In the genomic region with DNA sequence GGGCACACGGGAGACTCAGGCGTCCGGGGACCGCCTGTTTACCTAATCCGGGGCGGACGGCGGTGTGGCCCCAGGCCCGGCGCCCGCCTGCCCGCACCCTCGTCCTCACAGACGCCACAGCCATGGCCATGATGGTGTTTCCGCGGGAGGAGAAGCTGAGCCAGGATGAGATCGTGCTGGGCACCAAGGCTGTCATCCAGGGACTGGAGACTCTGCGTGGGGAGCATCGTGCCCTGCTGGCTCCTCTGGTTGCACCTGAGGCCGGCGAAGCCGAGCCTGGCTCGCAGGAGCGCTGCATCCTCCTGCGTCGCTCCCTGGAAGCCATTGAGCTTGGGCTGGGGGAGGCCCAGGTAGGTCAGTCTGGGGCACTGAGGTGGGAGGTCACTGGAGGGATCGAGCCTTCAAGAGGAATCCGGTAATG, we compare ENCODE assay signal across 8 cellular contexts. TPM values are rescaled to one million over a fixed set of nuclear protein-coding genes. Genes with fewer than 3 reads are reported as not detected.
DNase-seq lines count a peak whose midpoint lies in the region; ATAC-seq, FAIRE-seq and TF ChIP-seq lines count a peak whose summit lies in the region.

No MANE protein-coding gene starts in this region.

- CTCF ChIA-PET in GM12878 (lab: Yijun Ruan, JAX): interaction anchor here (0.7 to 2.3 kb wide), 11 partner anchors 12 to 374 kb away, joined by 3 to 11 read pairs (median 3); a partner anchor contains a TSS

- POLR2A ChIA-PET in GM12878 (lab: Charles Lee): interaction anchor here (1.0 to 1.3 kb wide), 2 partner anchors 122 to 132 kb away, joined by 3 to 6 read pairs; no protein-coding TSS in a partner anchor

- peak overlapping the region; percentile 81 for H3K4me3 ChIP-seq in GM12878
- peak overlapping the region; percentile 76 for H3K4me3 ChIP-seq in lower leg skin (ENCODE audit: low read depth, poor library complexity, severe bottlenecking)

- TF ChIP-seq EP300 in GM12878 (IDR thresholded peaks at IDR 0.05; ENCODE audit: borderline replicate concordance in 1 of 2, control insufficient read depth in 1 of 2, low read depth in 2 of 2, low read length in 2 of 2): no peak

- WGBS in GM12878 (ENCODE audit: insufficient coverage, insufficient replicate concordance, low lambda C conversion rate, missing lambda C conversion rate): 12% methylated on average over 25 of the region's 28 CpGs
- WGBS in lower leg skin, 2 donors: 5 to 6% methylated on average over 14 to 27 of the region's 28 CpGs

- in situ Hi-C loops in GM12878 (cut with MboI): no loop called here

- peaks cover 11 to 20% of the 10 kb centered on the region in 2 experiments for H3K36me3 ChIP-seq in GM12878 (ENCODE audit: control insufficient read depth in 2 of 2, insufficient read depth in 2 of 2, low read length in 1 of 2)

- H3K4me2 ChIP-seq in GM12878 (ENCODE audit: control insufficient read depth, insufficient read depth): peak overlapping the region; percentile 92

- intact Hi-C loops in GM12878 (cut with micrococcal nuclease; ENCODE audit: unreplicated experiment) (loop anchor here (2.0 kb wide), 1 partner anchor 122 kb away; no protein-coding TSS in a partner anchor), lower leg skin (cut with DNase I; ENCODE audit: low total_unique reads) (no loop called here)

- peak overlapping the region; percentile 92 for H3K9ac ChIP-seq in GM12878 (ENCODE audit: control insufficient read depth, insufficient read depth, low read length)

- peaks cover 30% of the 10 kb centered on the region for H3K4me1 Mint-ChIP-seq in activated T-cell treated with anti-CD3 and anti-CD28 coated beads, Interleukin-2, amount 50 U/mL, for 72 hours (ENCODE audit: low read depth)
- peaks cover 13% of the 10 kb centered on the region for H3K4me1 Mint-ChIP-seq in type B pancreatic cell (ENCODE audit: unreplicated experiment)

- no peaks in the 10 kb centered on the region for H3K9me3 ChIP-seq in GM12878 (replicated peaks; ENCODE audit: control insufficient read depth, insufficient read depth, low read length)

- H3K27me3 Mint-ChIP-seq in activated T-cell treated with anti-CD3 and anti-CD28 coated beads, Interleukin-2, amount 50 U/mL, for 72 hours (ENCODE audit: low read depth): no peaks in the 10 kb centered on the region
- no peaks in the 10 kb centered on the region for H3K27me3 Mint-ChIP-seq in type B pancreatic cell

- H3K27ac Mint-ChIP-seq in activated T-cell treated with anti-CD3 and anti-CD28 coated beads, Interleukin-2, amount 50 U/mL, for 72 hours: peak overlapping the region; percentile 20
- H3K27ac Mint-ChIP-seq in type B pancreatic cell: no peak overlapping the region

- BruUV-seq in GM12878 (replicated peaks; lab: Mats Ljungman, UMichigan): no TSS peak

- no peak for DNase-seq in activated T-cell treated with anti-CD3 and anti-CD28 coated beads, Interleukin-2, amount 50 U/mL, for 72 hours
- DNase-seq in activated T-cell treated with anti-CD3 and anti-CD28 coated beads for 4 hours (no peak), GM12878 (ENCODE audit: low read depth, low spot score) (no peak), lower leg skin (ENCODE audit: low spot score in 2 of 2) (no peak), type B pancreatic cell (ENCODE audit: extremely low spot score, unreplicated experiment) (no peak), NCI-H2107 treated with DMSO at 0.1 percent for 48 hours (lab: John Stamatoyannopoulos, UW; ENCODE audit: unreplicated experiment) (no peak), iPS-NIHi7 (ENCODE audit: extremely low spot score) (no peak), frontal cortex (ENCODE audit: low spot score in 2 of 2) (no peak)

- no peaks in the 10 kb centered on the region for H4K20me1 ChIP-seq in GM12878 (ENCODE audit: control insufficient read depth, insufficient read depth)

- SMC1A ChIA-PET in GM12878 (lab: Charles Lee; ENCODE audit: uncharacterized antibody, unreplicated experiment): interaction anchor here (1.0 to 1.4 kb wide), 2 partner anchors 10 to 36 kb away, joined by 3 to 5 read pairs; a partner anchor contains a TSS

- peaks cover 7% of the 10 kb centered on the region for H3K4me1 ChIP-seq in GM12878 (ENCODE audit: control insufficient read depth, insufficient read depth, low read length)

- peaks cover 10 to 18% of the 10 kb centered on the region in 2 donors for H3K36me3 Mint-ChIP-seq in activated T-cell treated with anti-CD3 and anti-CD28 coated beads, Interleukin-2, amount 50 U/mL, for 72 hours (ENCODE audit: insufficient read depth in 2 of 2)
- peaks cover 3% of the 10 kb centered on the region for H3K36me3 Mint-ChIP-seq in type B pancreatic cell

- TF ChIP-seq RAD21 in GM12878 (IDR thresholded peaks at IDR 0.05; ENCODE audit: insufficient read depth, low read depth, low read length): no peak

- H3K27me3 ChIP-seq in GM12878 (replicated peaks in 1 of 2; ENCODE audit: control insufficient read depth in 2 of 2, insufficient read depth in 2 of 2, low read length in 1 of 2): no peaks in the 10 kb centered on the region

- H3K4me3 Mint-ChIP-seq in activated T-cell treated with anti-CD3 and anti-CD28 coated beads, Interleukin-2, amount 50 U/mL, for 72 hours: peak overlapping the region; percentile 94 to 96
- H3K4me3 Mint-ChIP-seq in type B pancreatic cell: peak overlapping the region; percentile 91

- no peak for FAIRE-seq in GM12878 (lab: Jason Lieb, UNC)
- FAIRE-seq in frontal cortex (lab: Jason Lieb, UNC): no peak

- H3K27ac ChIP-seq in GM12878 (ENCODE audit: control insufficient read depth, insufficient read depth): peak overlapping the region; percentile 95

- ATAC-seq in activated T-cell treated with anti-CD3 and anti-CD28 coated beads, Interleukin-2, amount 50 U/mL, for 72 hours (replicated peaks in 1 of 2): peak in 1 of 2 donors; percentile 0
- ATAC-seq in GM12878: no peak; the same call in 1 of the 3 replicates

- TF ChIP-seq CTCF in GM12878 (IDR thresholded peaks at IDR 0.05 in 2 of 3, conservative IDR thresholded peaks at IDR 0.05 in 1 of 3; ENCODE audit: control insufficient read depth in 2 of 3, extremely low read depth in 1 of 3, insufficient read depth in 1 of 3, low read depth in 3 of 3, low read length in 3 of 3): no peak
- TF ChIP-seq CTCF in lower leg skin (IDR thresholded peaks at IDR 0.05): no peak
- TF ChIP-seq CTCF in type B pancreatic cell (conservative IDR thresholded peaks at IDR 0.05): peak; percentile 36

- H2AFZ ChIP-seq in GM12878 (ENCODE audit: control insufficient read depth, low read depth, low read length): peak overlapping the region; percentile 84

- H3K79me2 ChIP-seq in GM12878 (ENCODE audit: control insufficient read depth, insufficient read depth, low read length): peaks cover 19% of the 10 kb centered on the region

- TF ChIP-seq POLR2A in GM12878 (IDR thresholded peaks at IDR 0.05; ENCODE audit: low read depth, low read length) (peak; percentile 51; the same call in 1 of the 2 replicates), lower leg skin (IDR thresholded peaks at IDR 0.05) (no peak)

- RAD21 ChIA-PET in GM12878 (lab: Charles Lee; ENCODE audit: unreplicated experiment): interaction anchor here (0.6 to 1.6 kb wide), 3 partner anchors 77 to 283 kb away, joined by 3 to 6 read pairs (median 4); no protein-coding TSS in a partner anchor

- H3K9me3 Mint-ChIP-seq in activated T-cell treated with anti-CD3 and anti-CD28 coated beads, Interleukin-2, amount 50 U/mL, for 72 hours: no peaks in the 10 kb centered on the region
- no peaks in the 10 kb centered on the region for H3K9me3 Mint-ChIP-seq in type B pancreatic cell

RNA-seq across cellular contexts. Expression of a gene that starts 1.0 kb away (rescaled TPM):
- total RNA-seq in activated T-cell treated with anti-CD3 and anti-CD28 coated beads, Interleukin-2, amount 50 U/mL, for 72 hours: 10 to 100 TPM; 51.9 to 54.8 TPM
- 28.6 and 37.5 TPM in 2 replicates for total RNA-seq in GM12878 (2013; cell fraction: nucleolus; rRNA removed)
- total RNA-seq in GM12878 (2014; rRNA removed): 10.2 and 10.3 TPM in 2 replicates
- 6.2 and 9.6 TPM in 2 replicates for total RNA-seq in GM12878 (2014; rRNA removed; fragmentation: Illumina TruSeq; extraction: Trizol)
- 29.9 and 35.0 TPM in 2 replicates for total RNA-seq in GM12878 (2021)
- 7.6 TPM for polyA plus RNA-seq in GM12878 (2011; ENCODE audit: low read depth)
- polyA plus RNA-seq in GM12878 (2011; rRNA removed): 3.4 and 9.4 TPM in 2 replicates
- 10.8 and 15.5 TPM in 2 replicates for polyA plus RNA-seq in GM12878 (2011; cell fraction: cytosol; rRNA removed)
- polyA plus RNA-seq in GM12878 (2011; cell fraction: nucleus; rRNA removed): 66.8 and 75.2 TPM in 2 replicates
- polyA plus RNA-seq in GM12878 (2012): 11.2 and 12.3 TPM in 2 replicates
- polyA plus RNA-seq in GM12878 (2014; fragmentation: Illumina TruSeq; extraction: Trizol): 3.2 and 10.3 TPM in 2 replicates
- polyA plus RNA-seq in GM12878 (2014; fragmentation: Nextera tagmentation; extraction: Ambion mirVana): under 1 TPM in 1 of 2 experiments, not detected in 1; 0.14 TPM
- polyA plus RNA-seq in GM12878 (2014; rRNA removed): 22.3 and 31.5 TPM in 2 replicates
- 10 to 100 TPM; 15.2 to 18.8 TPM for polyA plus RNA-seq in GM12878 (2016; fragmentation: Nextera tagmentation; extraction: Ambion mirVana)
- 19.8 and 22.3 TPM in 2 replicates for polyA minus RNA-seq in GM12878 (2011; rRNA and poly(A)+ RNA removed)
- 15.5 and 15.6 TPM in 2 replicates for polyA minus RNA-seq in GM12878 (2011; cell fraction: cytosol; rRNA and poly(A)+ RNA removed)
- polyA minus RNA-seq in GM12878 (2011; cell fraction: nucleus; rRNA and poly(A)+ RNA removed): 15.0 and 23.2 TPM in 2 replicates
- total RNA-seq in lower leg skin: 10 to 100 TPM; 16.8 to 37.3 (median 23.0) TPM
- 31.1 and 49.6 TPM in 2 replicates for total RNA-seq in type B pancreatic cell (ENCODE audit: low replicate concordance)
- total RNA-seq in frontal cortex: 21.6 TPM

RNA-seq across cellular contexts. Expression of a gene that starts 10.0 kb away (rescaled TPM):
- total RNA-seq in activated T-cell treated with anti-CD3 and anti-CD28 coated beads, Interleukin-2, amount 50 U/mL, for 72 hours: 100 to 1,000 TPM; 127 to 139 TPM
- 16.5 and 17.0 TPM in 2 replicates for total RNA-seq in GM12878 (2013; cell fraction: nucleolus; rRNA removed)
- total RNA-seq in GM12878 (2014; rRNA removed): 130 and 142 TPM in 2 replicates
- total RNA-seq in GM12878 (2014; rRNA removed; fragmentation: Illumina TruSeq; extraction: Trizol): 61.7 and 69.3 TPM in 2 replicates
- total RNA-seq in GM12878 (2021): 138 and 150 TPM in 2 replicates
- polyA plus RNA-seq in GM12878 (2011; ENCODE audit: low read depth): 39.7 TPM
- polyA plus RNA-seq in GM12878 (2011; rRNA removed): 53.4 and 130 TPM in 2 replicates
- polyA plus RNA-seq in GM12878 (2011; cell fraction: cytosol; rRNA removed): 222 and 264 TPM in 2 replicates
- polyA plus RNA-seq in GM12878 (2011; cell fraction: nucleus; rRNA removed): 109 and 129 TPM in 2 replicates
- polyA plus RNA-seq in GM12878 (2012): 97.6 and 106 TPM in 2 replicates
- polyA plus RNA-seq in GM12878 (2014; fragmentation: Illumina TruSeq; extraction: Trizol): 65.1 and 117 TPM in 2 replicates
- polyA plus RNA-seq in GM12878 (2014; fragmentation: Nextera tagmentation; extraction: Ambion mirVana): 10 to 100 TPM; 10.4 to 15.6 TPM
- 193 and 221 TPM in 2 replicates for polyA plus RNA-seq in GM12878 (2014; rRNA removed)
- 10 to 100 TPM; 66.1 to 76.4 TPM for polyA plus RNA-seq in GM12878 (2016; fragmentation: Nextera tagmentation; extraction: Ambion mirVana)
- polyA minus RNA-seq in GM12878 (2011; rRNA and poly(A)+ RNA removed): 105 and 171 TPM in 2 replicates
- 62.7 and 73.4 TPM in 2 replicates for polyA minus RNA-seq in GM12878 (2011; cell fraction: cytosol; rRNA and poly(A)+ RNA removed)
- 14.0 and 21.5 TPM in 2 replicates for polyA minus RNA-seq in GM12878 (2011; cell fraction: nucleus; rRNA and poly(A)+ RNA removed)
- total RNA-seq in lower leg skin: 100 to 1,000 TPM; 118 to 143 (median 126) TPM
- total RNA-seq in type B pancreatic cell (ENCODE audit: low replicate concordance): 96.4 and 122 TPM in 2 replicates
- total RNA-seq in frontal cortex: 22.8 TPM

RNA-seq across cellular contexts. Expression of a gene that starts 19.5 kb away (rescaled TPM):
- total RNA-seq in activated T-cell treated with anti-CD3 and anti-CD28 coated beads, Interleukin-2, amount 50 U/mL, for 72 hours: 1 to 10 TPM; 1.2 to 3.5 TPM
- total RNA-seq in GM12878 (2013; cell fraction: nucleolus; rRNA removed): 0.32 and 0.58 TPM in 2 replicates
- total RNA-seq in GM12878 (2014; rRNA removed) (0.38 and 0.62 TPM in 2 replicates), GM12878 (2014; rRNA removed; fragmentation: Illumina TruSeq; extraction: Trizol) (0.23 and 0.27 TPM in 2 replicates), GM12878 (2021) (1.2 and 2.0 TPM in 2 replicates), lower leg skin (1 to 10 TPM in 1 of 4 donors, under 1 TPM in 1, not detected in 2; 0.42 to 3.2 TPM), type B pancreatic cell (ENCODE audit: low replicate concordance) (21.3 and 23.2 TPM in 2 replicates), frontal cortex (41.6 TPM)
- 0.29 TPM for polyA plus RNA-seq in GM12878 (2011; ENCODE audit: low read depth)
- polyA plus RNA-seq in GM12878 (2011; rRNA removed) (0.73 and 0.76 TPM in 2 replicates), GM12878 (2014; fragmentation: Illumina TruSeq; extraction: Trizol) (0.82 and 0.90 TPM in 2 replicates), GM12878 (2014; fragmentation: Nextera tagmentation; extraction: Ambion mirVana) (under 1 TPM in 1 of 2 experiments, not detected in 1; 0.07 TPM), GM12878 (2014; rRNA removed) (1.0 and 1.3 TPM in 2 replicates), GM12878 (2016; fragmentation: Nextera tagmentation; extraction: Ambion mirVana) (under 1 TPM in 1 of 2 experiments, not detected in 1; 0.19 TPM)
- 0.90 and 1.0 TPM in 2 replicates for polyA plus RNA-seq in GM12878 (2011; cell fraction: cytosol; rRNA removed)
- 2.7 and 2.9 TPM in 2 replicates for polyA plus RNA-seq in GM12878 (2011; cell fraction: nucleus; rRNA removed)
- polyA plus RNA-seq in GM12878 (2012): 0.77 and 0.97 TPM in 2 replicates
- 1.1 TPM in 1 of 2 replicates, not detected in the other for polyA minus RNA-seq in GM12878 (2011; rRNA and poly(A)+ RNA removed)
- polyA minus RNA-seq in GM12878 (2011; cell fraction: cytosol; rRNA and poly(A)+ RNA removed): not detected in 2 replicates
- polyA minus RNA-seq in GM12878 (2011; cell fraction: nucleus; rRNA and poly(A)+ RNA removed): 0.24 and 0.57 TPM in 2 replicates

RNA-seq across cellular contexts. Expression of a gene that starts 30.5 kb away (rescaled TPM):
- 10 to 100 TPM; 42.9 to 50.8 TPM for total RNA-seq in activated T-cell treated with anti-CD3 and anti-CD28 coated beads, Interleukin-2, amount 50 U/mL, for 72 hours
- total RNA-seq in GM12878 (2013; cell fraction: nucleolus; rRNA removed): 40.4 and 41.0 TPM in 2 replicates
- total RNA-seq in GM12878 (2014; rRNA removed): 97.7 and 123 TPM in 2 replicates
- 30.4 and 37.3 TPM in 2 replicates for total RNA-seq in GM12878 (2014; rRNA removed; fragmentation: Illumina TruSeq; extraction: Trizol)
- 84.0 and 91.0 TPM in 2 replicates for total RNA-seq in GM12878 (2021)
- 66.9 TPM for polyA plus RNA-seq in GM12878 (2011; ENCODE audit: low read depth)
- polyA plus RNA-seq in GM12878 (2011; rRNA removed): 17.2 and 40.2 TPM in 2 replicates
- 108 and 130 TPM in 2 replicates for polyA plus RNA-seq in GM12878 (2011; cell fraction: cytosol; rRNA removed)
- 81.0 and 87.6 TPM in 2 replicates for polyA plus RNA-seq in GM12878 (2011; cell fraction: nucleus; rRNA removed)
- 63.6 and 76.4 TPM in 2 replicates for polyA plus RNA-seq in GM12878 (2012)
- polyA plus RNA-seq in GM12878 (2014; fragmentation: Illumina TruSeq; extraction: Trizol): 40.0 and 52.5 TPM in 2 replicates
- 10 to 100 TPM in 1 of 2 experiments, 1 to 10 TPM in 1; 6.6 to 17.5 TPM for polyA plus RNA-seq in GM12878 (2014; fragmentation: Nextera tagmentation; extraction: Ambion mirVana)
- polyA plus RNA-seq in GM12878 (2014; rRNA removed): 93.2 and 96.0 TPM in 2 replicates
- 100 to 1,000 TPM; 111 to 128 TPM for polyA plus RNA-seq in GM12878 (2016; fragmentation: Nextera tagmentation; extraction: Ambion mirVana)
- polyA minus RNA-seq in GM12878 (2011; rRNA and poly(A)+ RNA removed): 65.0 and 103 TPM in 2 replicates
- polyA minus RNA-seq in GM12878 (2011; cell fraction: cytosol; rRNA and poly(A)+ RNA removed): 46.4 and 50.5 TPM in 2 replicates
- polyA minus RNA-seq in GM12878 (2011; cell fraction: nucleus; rRNA and poly(A)+ RNA removed): 21.9 and 37.2 TPM in 2 replicates
- total RNA-seq in lower leg skin: 10 to 100 TPM; 55.3 to 76.2 (median 74.1) TPM
- 87.0 and 133 TPM in 2 replicates for total RNA-seq in type B pancreatic cell (ENCODE audit: low replicate concordance)
- 28.9 TPM for total RNA-seq in frontal cortex

RNA-seq across cellular contexts. Expression of a gene that starts 33.2 kb away (rescaled TPM):
- under 1 TPM in 1 of 2 donors, not detected in 1; 0.10 TPM for total RNA-seq in activated T-cell treated with anti-CD3 and anti-CD28 coated beads, Interleukin-2, amount 50 U/mL, for 72 hours
- not detected in 2 replicates for total RNA-seq in GM12878 (2013; cell fraction: nucleolus; rRNA removed)
- not detected in 2 replicates for total RNA-seq in GM12878 (2014; rRNA removed)
- not detected in 2 replicates for total RNA-seq in GM12878 (2014; rRNA removed; fragmentation: Illumina TruSeq; extraction: Trizol)
- 0.11 TPM in 1 of 2 replicates, not detected in the other for total RNA-seq in GM12878 (2021)
- not detected for polyA plus RNA-seq in GM12878 (2011; ENCODE audit: low read depth)
- polyA plus RNA-seq in GM12878 (2011; rRNA removed): not detected in 2 replicates
- 0.03 TPM in 1 of 2 replicates, not detected in the other for polyA plus RNA-seq in GM12878 (2011; cell fraction: cytosol; rRNA removed)
- not detected in 2 replicates for polyA plus RNA-seq in GM12878 (2011; cell fraction: nucleus; rRNA removed)
- 0.07 TPM in 1 of 2 replicates, not detected in the other for polyA plus RNA-seq in GM12878 (2012)
- not detected in 2 replicates for polyA plus RNA-seq in GM12878 (2014; fragmentation: Illumina TruSeq; extraction: Trizol)
- not detected for polyA plus RNA-seq in GM12878 (2014; fragmentation: Nextera tagmentation; extraction: Ambion mirVana)
- 0.04 TPM in 1 of 2 replicates, not detected in the other for polyA plus RNA-seq in GM12878 (2014; rRNA removed)
- polyA plus RNA-seq in GM12878 (2016; fragmentation: Nextera tagmentation; extraction: Ambion mirVana): not detected
- not detected in 2 replicates for polyA minus RNA-seq in GM12878 (2011; rRNA and poly(A)+ RNA removed)
- not detected in 2 replicates for polyA minus RNA-seq in GM12878 (2011; cell fraction: cytosol; rRNA and poly(A)+ RNA removed)
- polyA minus RNA-seq in GM12878 (2011; cell fraction: nucleus; rRNA and poly(A)+ RNA removed): not detected in 2 replicates
- total RNA-seq in lower leg skin: not detected
- 2.1 and 2.6 TPM in 2 replicates for total RNA-seq in type B pancreatic cell (ENCODE audit: low replicate concordance)
- total RNA-seq in frontal cortex: 9.0 TPM
